In the genomic region with DNA sequence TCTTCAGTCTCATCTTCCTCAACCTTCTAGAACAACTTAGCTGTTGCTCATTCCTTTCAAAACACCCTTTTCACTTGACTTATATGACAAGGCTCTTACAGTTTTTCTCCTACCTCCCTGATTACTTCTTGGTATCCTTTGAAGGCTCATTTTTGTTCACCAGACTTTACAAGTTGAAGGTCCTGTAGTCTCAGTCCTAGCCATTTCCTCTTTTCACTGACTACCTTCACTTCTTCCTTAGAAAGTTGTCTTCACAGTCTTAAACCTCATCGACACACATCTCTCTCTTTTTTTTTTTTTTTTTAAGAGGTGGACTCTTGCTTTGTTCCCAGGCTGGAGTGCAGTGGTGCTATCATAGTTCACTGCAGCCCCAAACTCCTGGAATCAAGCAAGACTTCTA, we compare ENCODE assay signal across 32 cellular contexts.
"Had no signal": no experiment of that assay in that cellular context is flagged by ENCODE, and none has a peak within 500 bp of the region (broad histone marks: within the 10 kb centered on the region; RNA-seq: fewer than 3 reads in every experiment).

No MANE protein-coding gene starts in this region.

- FAIRE-seq: islet of Langerhans, small intestine, TTC549 had no signal

- H2AFZ ChIP-seq: neural progenitor cell, parathyroid adenoma had no signal

- H3K4me1 ChIP-seq: ascending aorta, colonic mucosa, gastrocnemius medialis, neural progenitor cell, parathyroid adenoma had no signal

- H3K4me1 Mint-ChIP-seq: brain, neural progenitor cell had no signal

- H3K4me3 ChIP-seq: ascending aorta, cardiac muscle cell, colonic mucosa, gastrocnemius medialis, left lung, lower lobe of right lung, neural progenitor cell, psoas muscle, sigmoid colon, stomach, tibial artery had no signal

- H3K27me3 Mint-ChIP-seq: activated CD4-positive, alpha-beta memory T cell treated with anti-CD3 and anti-CD28 coated beads for 36 hours; activated naive CD8-positive, alpha-beta T cell treated with anti-CD3 and anti-CD28 coated beads, Interleukin-2, amount 10 ng/mL, durations not matched to agents 7 days and 5 days; brain had no signal

- H3K9ac ChIP-seq: neural progenitor cell, parathyroid adenoma had no signal

- H3K27ac ChIP-seq: ascending aorta, cardiac muscle cell, colonic mucosa, gastrocnemius medialis, left lung, lower lobe of right lung, neural progenitor cell, parathyroid adenoma, psoas muscle, sigmoid colon, stomach, tibial artery, VCaP had no signal

- H3K9me3 Mint-ChIP-seq: activated naive CD4-positive, alpha-beta T cell treated with anti-CD3 and anti-CD28 coated beads, Interleukin-2, amount 10 ng/mL, durations not matched to agents 7 days and 5 days; naive thymus-derived CD8-positive, alpha-beta T cell; neural progenitor cell; stimulated activated naive B cell treated with anti-CD40 and anti-IgM and Interleukin-4, amounts not matched to agents 10 μg/mL and 1 μg/mL and 100 μg/mL, for 72 hours had no signal

- H3K9me3 ChIP-seq: ascending aorta, colonic mucosa, gastrocnemius medialis, left lung, lower lobe of right lung, psoas muscle, sigmoid colon, stomach, tibial artery had no signal

- ATAC-seq: gastrocnemius medialis; left lung; lower lobe of right lung; naive thymus-derived CD8-positive, alpha-beta T cell; psoas muscle had no signal

- H3K27ac Mint-ChIP-seq: activated CD4-positive, alpha-beta memory T cell treated with anti-CD3 and anti-CD28 coated beads for 36 hours; activated naive CD4-positive, alpha-beta T cell treated with anti-CD3 and anti-CD28 coated beads, Interleukin-2, amount 10 ng/mL, durations not matched to agents 7 days and 5 days; activated naive CD8-positive, alpha-beta T cell treated with anti-CD3 and anti-CD28 coated beads, Interleukin-2, amount 10 ng/mL, durations not matched to agents 7 days and 5 days; naive thymus-derived CD8-positive, alpha-beta T cell; neural progenitor cell; stimulated activated naive B cell treated with anti-CD40 and anti-IgM and Interleukin-4, amounts not matched to agents 10 μg/mL and 1 μg/mL and 100 μg/mL, for 72 hours had no signal

- DNase-seq: activated CD4-positive, alpha-beta memory T cell treated with anti-CD3 and anti-CD28 coated beads for 36 hours; activated CD4-positive, alpha-beta T cell treated with anti-CD3 and anti-CD28 coated beads for 4 hours; activated CD8-positive, alpha-beta memory T cell treated with anti-CD3 and anti-CD28 coated beads, Interleukin-2, amount 50 U/mL, for 4 hours; activated gamma-delta T cell; activated naive CD4-positive, alpha-beta T cell treated with anti-CD3 and anti-CD28 coated beads, Interleukin-2, amount 10 ng/mL, durations not matched to agents 7 days and 5 days; activated naive CD8-positive, alpha-beta T cell treated with anti-CD3 and anti-CD28 coated beads, Interleukin-2, amount 10 ng/mL, durations not matched to agents 7 days and 5 days; activated T-cell treated with anti-CD3 and anti-CD28 coated beads, Interleukin-2, amount 50 U/mL, for 1 hour; cerebellar nuclear complex; colonic mucosa; effector memory CD4-positive, alpha-beta T cell; gastrocnemius medialis; glutamatergic neuron; left lung; lower lobe of right lung; mesenchymal stem cell; naive thymus-derived CD8-positive, alpha-beta T cell; occipital lobe; psoas muscle; sigmoid colon; small intestine; stimulated activated CD4-positive, alpha-beta T cell treated with anti-CD3 and anti-CD28 coated beads, Interleukin-4, amount 100 ng/mL, for 24 hours; stimulated activated naive B cell treated with anti-CD40 and anti-IgM and Interleukin-4, amounts not matched to agents 10 μg/mL and 1 μg/mL and 100 μg/mL, for 72 hours; stomach; tibial artery had no signal

- H3K27me3 ChIP-seq: ascending aorta, cardiac muscle cell, colonic mucosa, left lung, neural progenitor cell, sigmoid colon, stomach, tibial artery had no signal

- H3K4me2 ChIP-seq: neural progenitor cell had no signal

- H3K36me3 Mint-ChIP-seq: activated CD4-positive, alpha-beta memory T cell treated with anti-CD3 and anti-CD28 coated beads for 36 hours; activated naive CD4-positive, alpha-beta T cell treated with anti-CD3 and anti-CD28 coated beads, Interleukin-2, amount 10 ng/mL, durations not matched to agents 7 days and 5 days; brain; naive thymus-derived CD8-positive, alpha-beta T cell; neural progenitor cell; stimulated activated naive B cell treated with anti-CD40 and anti-IgM and Interleukin-4, amounts not matched to agents 10 μg/mL and 1 μg/mL and 100 μg/mL, for 72 hours had no signal

- H3K79me2 ChIP-seq: parathyroid adenoma had no signal

- H3K4me3 Mint-ChIP-seq: activated CD4-positive, alpha-beta memory T cell treated with anti-CD3 and anti-CD28 coated beads for 36 hours; activated naive CD4-positive, alpha-beta T cell treated with anti-CD3 and anti-CD28 coated beads, Interleukin-2, amount 10 ng/mL, durations not matched to agents 7 days and 5 days; activated naive CD8-positive, alpha-beta T cell treated with anti-CD3 and anti-CD28 coated beads, Interleukin-2, amount 10 ng/mL, durations not matched to agents 7 days and 5 days; naive thymus-derived CD8-positive, alpha-beta T cell; neural progenitor cell; stimulated activated naive B cell treated with anti-CD40 and anti-IgM and Interleukin-4, amounts not matched to agents 10 μg/mL and 1 μg/mL and 100 μg/mL, for 72 hours had no signal

- H3K36me3 ChIP-seq: ascending aorta, cardiac muscle cell, colonic mucosa, gastrocnemius medialis, left lung, lower lobe of right lung, neural progenitor cell, sigmoid colon, stomach, tibial artery had no signal
